ENCODE assay signal across 8 cellular contexts in genomic region chr2:191811807-191812602, GRCh38. TPM values are rescaled to one million over a fixed set of nuclear protein-coding genes. Genes with fewer than 3 reads are reported as not detected.
A peak's percentile ranks its signal among the peaks of the same experiment; 100 is the strongest.
DNase-seq lines count a peak whose midpoint lies in the region; ATAC-seq and TF ChIP-seq lines count a peak whose summit lies in the region.

No MANE protein-coding gene starts in this region.

- ATAC-seq in GM21360 (IDR thresholded peaks at IDR 0.05; ENCODE audit: unreplicated experiment) (peak; percentile 78), left cardiac atrium (peak; percentile 89)

- no peak overlapping the region for H2AFZ ChIP-seq in OCI-LY3 (ENCODE audit: low read depth, low read length)

- intact Hi-C loops in left cardiac atrium (cut with DNase I), result loop anchor here (1.0 to 10.0 kb wide), 3 partner anchors 93 to 351 kb away; no protein-coding TSS in a partner anchor

- H3K9me3 ChIP-seq in OCI-LY3 (ENCODE audit: insufficient read depth, low read length), result no peaks in the 10 kb centered on the region

- peak; percentile 85 for TF ChIP-seq CTCF in OCI-LY3 (IDR thresholded peaks at IDR 0.05; ENCODE audit: low read depth, low read length)

- no peak overlapping the region for H3K9ac ChIP-seq in OCI-LY3 (ENCODE audit: low read length)

- peak overlapping the region; percentile 16; the same call in 1 of the 2 replicates for H3K4me3 ChIP-seq in OCI-LY3 (ENCODE audit: low read length)

- no peak overlapping the region for H3K27ac ChIP-seq in OCI-LY3 (ENCODE audit: low read length)

- no peaks in the 10 kb centered on the region for H3K36me3 ChIP-seq in OCI-LY3 (replicated peaks; ENCODE audit: low read depth, low read length)

- H3K4me1 ChIP-seq in OCI-LY3 (ENCODE audit: low read length), result no peaks in the 10 kb centered on the region

- DNase-seq in Daoy (ENCODE audit: low read depth), result peak; percentile 54
- DNase-seq in HS-27A (ENCODE audit: low read depth), result peak; percentile 29
- peak; percentile 54 for DNase-seq in amniotic epithelial cell (ENCODE audit: low read depth)
- DNase-seq in left cardiac atrium, result peak; percentile 49
- peak; percentile 64 for DNase-seq in renal cortical epithelial cell (ENCODE audit: low read depth)
- DNase-seq in OCI-M2 (lab: John Stamatoyannopoulos, UW; ENCODE audit: unreplicated experiment), result no peak

- peak overlapping the region; percentile 48 for H3K4me2 ChIP-seq in OCI-LY3 (ENCODE audit: low read length)

- no peaks in the 10 kb centered on the region for H4K20me1 ChIP-seq in OCI-LY3 (ENCODE audit: insufficient read depth, low read length)

- peaks cover 17% of the 10 kb centered on the region for H3K27me3 ChIP-seq in OCI-LY3 (ENCODE audit: low read depth, low read length)

- H3K79me2 ChIP-seq in OCI-LY3 (ENCODE audit: low read length), result no peaks in the 10 kb centered on the region

RNA-seq across cellular contexts. Expression of gene CAVIN2, which starts 34.9 kb away (rescaled TPM):
- 0.06 TPM in 1 of 2 replicates, not detected in the other for total RNA-seq in Daoy (2014; rRNA removed; shearing (Covaris generic))
- total RNA-seq in left cardiac atrium (100 to 1,000 TPM; 106 to 145 TPM), renal cortical epithelial cell (1.6 and 4.3 TPM in 2 replicates)

Comparison
In these comparisons a context has a peak if more than half of its experiments do, and no peak if none do; other contexts are left out.
1. RNA of gene CAVIN2, which starts 34.9 kb away (total RNA-seq): 106 to 145 TPM in left cardiac atrium; 1.6 to 4.3 TPM in renal cortical epithelial cell and 0.06 TPM in Daoy; every median in the first group is over 10 times any median in the second.